In the genomic region with DNA sequence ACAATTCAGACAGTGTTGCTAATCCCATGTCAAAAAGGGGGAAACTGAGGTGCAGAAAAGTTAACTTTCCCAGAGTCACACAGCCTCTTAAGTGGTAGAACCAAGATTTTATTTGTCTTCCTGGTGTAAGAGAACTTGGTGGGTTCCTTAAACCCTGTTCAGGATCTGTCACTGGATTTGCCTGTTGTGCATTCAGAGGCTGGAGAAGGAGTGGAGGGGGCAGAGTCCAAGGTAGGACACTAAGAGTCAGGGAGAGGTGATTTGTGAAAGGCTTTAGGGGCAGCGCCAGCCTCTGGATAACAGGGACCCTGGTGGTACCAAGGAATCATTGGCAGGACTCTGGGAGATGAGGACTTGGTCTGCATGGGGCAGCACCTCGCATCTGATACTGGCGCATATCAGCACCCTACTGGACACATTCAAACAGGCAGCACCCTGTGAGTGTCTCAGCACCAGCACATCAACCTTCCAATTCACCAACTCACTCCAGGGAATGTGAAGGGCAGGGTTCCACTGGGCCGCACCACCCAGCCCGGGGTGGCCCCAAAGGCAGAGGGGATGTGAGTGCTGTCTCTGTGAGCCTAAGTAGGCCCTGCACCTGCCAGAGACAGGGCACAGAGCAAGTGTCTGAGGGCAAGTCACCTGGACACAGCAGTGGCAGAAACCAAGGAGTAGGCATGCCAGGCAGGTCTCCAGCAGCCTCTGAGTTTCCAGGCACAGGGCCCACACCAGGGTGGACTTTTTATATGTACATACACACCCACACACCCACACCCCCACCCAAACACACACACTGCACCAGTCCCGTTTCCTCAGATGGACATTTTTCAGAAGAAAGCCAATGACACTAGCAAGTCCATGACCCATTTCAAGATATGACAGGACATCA, we compare ENCODE assay signal across 2 cellular contexts.
TF ChIP-seq lines count a peak whose summit lies in the region.

No MANE protein-coding gene starts in this region.

TF ChIP-seq in liver, 16 proteins besides CTCF, POLR2A, EP300 and RAD21 (continued from another document):
- TF ChIP-seq, protein P1, sequence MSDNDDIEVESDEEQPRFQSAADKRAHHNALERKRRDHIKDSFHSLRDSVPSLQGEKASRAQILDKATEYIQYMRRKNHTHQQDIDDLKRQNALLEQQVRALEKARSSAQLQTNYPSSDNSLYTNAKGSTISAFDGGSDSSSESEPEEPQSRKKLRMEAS (IDR thresholded peaks at IDR 0.05) = no peak
- TF ChIP-seq RXRA (IDR thresholded peaks at IDR 0.05) (peak in 1 of 2 donors; percentile 27), FOXA2 (IDR thresholded peaks at IDR 0.05) (peak; percentile 40), JUND (IDR thresholded peaks at IDR 0.05) (no peak), HNF4A (conservative IDR thresholded peaks at IDR 0.05) (peak in 1 of 2 donors; percentile 24), FOXA1 (IDR thresholded peaks at IDR 0.05) (no peak), HNF4G (IDR thresholded peaks at IDR 0.05) (no peak)
- TF ChIP-seq, protein P2, sequence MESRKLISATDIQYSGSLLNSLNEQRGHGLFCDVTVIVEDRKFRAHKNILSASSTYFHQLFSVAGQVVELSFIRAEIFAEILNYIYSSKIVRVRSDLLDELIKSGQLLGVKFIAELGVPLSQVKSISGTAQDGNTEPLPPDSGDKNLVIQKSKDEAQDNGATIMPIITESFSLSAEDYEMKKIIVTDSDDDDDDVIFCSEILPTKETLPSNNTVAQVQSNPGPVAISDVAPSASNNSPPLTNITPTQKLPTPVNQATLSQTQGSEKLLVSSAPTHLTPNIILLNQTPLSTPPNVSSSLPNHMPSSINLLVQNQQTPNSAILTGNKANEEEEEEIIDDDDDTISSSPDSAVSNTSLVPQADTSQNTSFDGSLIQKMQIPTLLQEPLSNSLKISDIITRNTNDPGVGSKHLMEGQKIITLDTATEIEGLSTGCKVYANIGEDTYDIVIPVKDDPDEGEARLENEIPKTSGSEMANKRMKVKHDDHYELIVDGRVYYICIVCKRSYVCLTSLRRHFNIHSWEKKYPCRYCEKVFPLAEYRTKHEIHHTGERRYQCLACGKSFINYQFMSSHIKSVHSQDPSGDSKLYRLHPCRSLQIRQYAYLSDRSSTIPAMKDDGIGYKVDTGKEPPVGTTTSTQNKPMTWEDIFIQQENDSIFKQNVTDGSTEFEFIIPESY (IDR thresholded peaks at IDR 0.05) = no peak
- TF ChIP-seq, protein P3, sequence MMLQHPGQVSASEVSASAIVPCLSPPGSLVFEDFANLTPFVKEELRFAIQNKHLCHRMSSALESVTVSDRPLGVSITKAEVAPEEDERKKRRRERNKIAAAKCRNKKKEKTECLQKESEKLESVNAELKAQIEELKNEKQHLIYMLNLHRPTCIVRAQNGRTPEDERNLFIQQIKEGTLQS (IDR thresholded peaks at IDR 0.05) = no peak
- TF ChIP-seq, protein P4, sequence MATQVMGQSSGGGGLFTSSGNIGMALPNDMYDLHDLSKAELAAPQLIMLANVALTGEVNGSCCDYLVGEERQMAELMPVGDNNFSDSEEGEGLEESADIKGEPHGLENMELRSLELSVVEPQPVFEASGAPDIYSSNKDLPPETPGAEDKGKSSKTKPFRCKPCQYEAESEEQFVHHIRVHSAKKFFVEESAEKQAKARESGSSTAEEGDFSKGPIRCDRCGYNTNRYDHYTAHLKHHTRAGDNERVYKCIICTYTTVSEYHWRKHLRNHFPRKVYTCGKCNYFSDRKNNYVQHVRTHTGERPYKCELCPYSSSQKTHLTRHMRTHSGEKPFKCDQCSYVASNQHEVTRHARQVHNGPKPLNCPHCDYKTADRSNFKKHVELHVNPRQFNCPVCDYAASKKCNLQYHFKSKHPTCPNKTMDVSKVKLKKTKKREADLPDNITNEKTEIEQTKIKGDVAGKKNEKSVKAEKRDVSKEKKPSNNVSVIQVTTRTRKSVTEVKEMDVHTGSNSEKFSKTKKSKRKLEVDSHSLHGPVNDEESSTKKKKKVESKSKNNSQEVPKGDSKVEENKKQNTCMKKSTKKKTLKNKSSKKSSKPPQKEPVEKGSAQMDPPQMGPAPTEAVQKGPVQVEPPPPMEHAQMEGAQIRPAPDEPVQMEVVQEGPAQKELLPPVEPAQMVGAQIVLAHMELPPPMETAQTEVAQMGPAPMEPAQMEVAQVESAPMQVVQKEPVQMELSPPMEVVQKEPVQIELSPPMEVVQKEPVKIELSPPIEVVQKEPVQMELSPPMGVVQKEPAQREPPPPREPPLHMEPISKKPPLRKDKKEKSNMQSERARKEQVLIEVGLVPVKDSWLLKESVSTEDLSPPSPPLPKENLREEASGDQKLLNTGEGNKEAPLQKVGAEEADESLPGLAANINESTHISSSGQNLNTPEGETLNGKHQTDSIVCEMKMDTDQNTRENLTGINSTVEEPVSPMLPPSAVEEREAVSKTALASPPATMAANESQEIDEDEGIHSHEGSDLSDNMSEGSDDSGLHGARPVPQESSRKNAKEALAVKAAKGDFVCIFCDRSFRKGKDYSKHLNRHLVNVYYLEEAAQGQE (IDR thresholded peaks at IDR 0.05) = no peak

TF ChIP-seq in HepG2, 621 proteins besides CTCF, POLR2A, EP300 and RAD21 (continued from another document):
- TF ChIP-seq, protein P5, sequence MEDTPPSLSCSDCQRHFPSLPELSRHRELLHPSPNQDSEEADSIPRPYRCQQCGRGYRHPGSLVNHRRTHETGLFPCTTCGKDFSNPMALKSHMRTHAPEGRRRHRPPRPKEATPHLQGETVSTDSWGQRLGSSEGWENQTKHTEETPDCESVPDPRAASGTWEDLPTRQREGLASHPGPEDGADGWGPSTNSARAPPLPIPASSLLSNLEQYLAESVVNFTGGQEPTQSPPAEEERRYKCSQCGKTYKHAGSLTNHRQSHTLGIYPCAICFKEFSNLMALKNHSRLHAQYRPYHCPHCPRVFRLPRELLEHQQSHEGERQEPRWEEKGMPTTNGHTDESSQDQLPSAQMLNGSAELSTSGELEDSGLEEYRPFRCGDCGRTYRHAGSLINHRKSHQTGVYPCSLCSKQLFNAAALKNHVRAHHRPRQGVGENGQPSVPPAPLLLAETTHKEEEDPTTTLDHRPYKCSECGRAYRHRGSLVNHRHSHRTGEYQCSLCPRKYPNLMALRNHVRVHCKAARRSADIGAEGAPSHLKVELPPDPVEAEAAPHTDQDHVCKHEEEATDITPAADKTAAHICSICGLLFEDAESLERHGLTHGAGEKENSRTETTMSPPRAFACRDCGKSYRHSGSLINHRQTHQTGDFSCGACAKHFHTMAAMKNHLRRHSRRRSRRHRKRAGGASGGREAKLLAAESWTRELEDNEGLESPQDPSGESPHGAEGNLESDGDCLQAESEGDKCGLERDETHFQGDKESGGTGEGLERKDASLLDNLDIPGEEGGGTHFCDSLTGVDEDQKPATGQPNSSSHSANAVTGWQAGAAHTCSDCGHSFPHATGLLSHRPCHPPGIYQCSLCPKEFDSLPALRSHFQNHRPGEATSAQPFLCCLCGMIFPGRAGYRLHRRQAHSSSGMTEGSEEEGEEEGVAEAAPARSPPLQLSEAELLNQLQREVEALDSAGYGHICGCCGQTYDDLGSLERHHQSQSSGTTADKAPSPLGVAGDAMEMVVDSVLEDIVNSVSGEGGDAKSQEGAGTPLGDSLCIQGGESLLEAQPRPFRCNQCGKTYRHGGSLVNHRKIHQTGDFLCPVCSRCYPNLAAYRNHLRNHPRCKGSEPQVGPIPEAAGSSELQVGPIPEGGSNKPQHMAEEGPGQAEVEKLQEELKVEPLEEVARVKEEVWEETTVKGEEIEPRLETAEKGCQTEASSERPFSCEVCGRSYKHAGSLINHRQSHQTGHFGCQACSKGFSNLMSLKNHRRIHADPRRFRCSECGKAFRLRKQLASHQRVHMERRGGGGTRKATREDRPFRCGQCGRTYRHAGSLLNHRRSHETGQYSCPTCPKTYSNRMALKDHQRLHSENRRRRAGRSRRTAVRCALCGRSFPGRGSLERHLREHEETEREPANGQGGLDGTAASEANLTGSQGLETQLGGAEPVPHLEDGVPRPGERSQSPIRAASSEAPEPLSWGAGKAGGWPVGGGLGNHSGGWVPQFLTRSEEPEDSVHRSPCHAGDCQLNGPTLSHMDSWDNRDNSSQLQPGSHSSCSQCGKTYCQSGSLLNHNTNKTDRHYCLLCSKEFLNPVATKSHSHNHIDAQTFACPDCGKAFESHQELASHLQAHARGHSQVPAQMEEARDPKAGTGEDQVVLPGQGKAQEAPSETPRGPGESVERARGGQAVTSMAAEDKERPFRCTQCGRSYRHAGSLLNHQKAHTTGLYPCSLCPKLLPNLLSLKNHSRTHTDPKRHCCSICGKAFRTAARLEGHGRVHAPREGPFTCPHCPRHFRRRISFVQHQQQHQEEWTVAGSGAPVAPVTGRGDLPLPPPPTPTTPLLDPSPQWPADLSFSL (CRISPR knock-in tag; IDR thresholded peaks at IDR 0.05) = no peak
- TF ChIP-seq RBM39 (IDR thresholded peaks at IDR 0.05; ENCODE audit: low read depth, low read length, poor library complexity, severe bottlenecking) (no peak), PLRG1 (conservative IDR thresholded peaks at IDR 0.05) (no peak), PAX8 (CRISPR knock-in tag; IDR thresholded peaks at IDR 0.05; ENCODE audit: borderline replicate concordance) (no peak), ZNF33B (CRISPR knock-in tag; IDR thresholded peaks at IDR 0.05) (no peak), CHD2 (IDR thresholded peaks at IDR 0.05; ENCODE audit: low read depth, low read length) (no peak), ZNF775 (CRISPR knock-in tag; IDR thresholded peaks at IDR 0.05; ENCODE audit: borderline replicate concordance) (no peak), MIXL1 (CRISPR knock-in tag; IDR thresholded peaks at IDR 0.05) (no peak), FOXM1 (CRISPR knock-in tag; IDR thresholded peaks at IDR 0.05) (no peak), SRSF1 (optimal IDR thresholded peaks at IDR 0.05; ENCODE audit: low read depth, low read length) (no peak)
- TF ChIP-seq, protein P6, sequence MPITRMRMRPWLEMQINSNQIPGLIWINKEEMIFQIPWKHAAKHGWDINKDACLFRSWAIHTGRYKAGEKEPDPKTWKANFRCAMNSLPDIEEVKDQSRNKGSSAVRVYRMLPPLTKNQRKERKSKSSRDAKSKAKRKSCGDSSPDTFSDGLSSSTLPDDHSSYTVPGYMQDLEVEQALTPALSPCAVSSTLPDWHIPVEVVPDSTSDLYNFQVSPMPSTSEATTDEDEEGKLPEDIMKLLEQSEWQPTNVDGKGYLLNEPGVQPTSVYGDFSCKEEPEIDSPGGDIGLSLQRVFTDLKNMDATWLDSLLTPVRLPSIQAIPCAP (CRISPR knock-in tag; IDR thresholded peaks at IDR 0.05; ENCODE audit: low read depth) = no peak
- TF ChIP-seq, protein P7, sequence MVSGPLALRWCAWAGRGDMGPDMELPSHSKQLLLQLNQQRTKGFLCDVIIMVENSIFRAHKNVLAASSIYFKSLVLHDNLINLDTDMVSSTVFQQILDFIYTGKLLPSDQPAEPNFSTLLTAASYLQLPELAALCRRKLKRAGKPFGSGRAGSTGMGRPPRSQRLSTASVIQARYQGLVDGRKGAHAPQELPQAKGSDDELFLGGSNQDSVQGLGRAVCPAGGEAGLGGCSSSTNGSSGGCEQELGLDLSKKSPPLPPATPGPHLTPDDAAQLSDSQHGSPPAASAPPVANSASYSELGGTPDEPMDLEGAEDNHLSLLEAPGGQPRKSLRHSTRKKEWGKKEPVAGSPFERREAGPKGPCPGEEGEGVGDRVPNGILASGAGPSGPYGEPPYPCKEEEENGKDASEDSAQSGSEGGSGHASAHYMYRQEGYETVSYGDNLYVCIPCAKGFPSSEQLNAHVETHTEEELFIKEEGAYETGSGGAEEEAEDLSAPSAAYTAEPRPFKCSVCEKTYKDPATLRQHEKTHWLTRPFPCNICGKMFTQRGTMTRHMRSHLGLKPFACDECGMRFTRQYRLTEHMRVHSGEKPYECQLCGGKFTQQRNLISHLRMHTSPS (CRISPR knock-in tag; IDR thresholded peaks at IDR 0.05; ENCODE audit: low read depth) = no peak
